In the genomic region with DNA sequence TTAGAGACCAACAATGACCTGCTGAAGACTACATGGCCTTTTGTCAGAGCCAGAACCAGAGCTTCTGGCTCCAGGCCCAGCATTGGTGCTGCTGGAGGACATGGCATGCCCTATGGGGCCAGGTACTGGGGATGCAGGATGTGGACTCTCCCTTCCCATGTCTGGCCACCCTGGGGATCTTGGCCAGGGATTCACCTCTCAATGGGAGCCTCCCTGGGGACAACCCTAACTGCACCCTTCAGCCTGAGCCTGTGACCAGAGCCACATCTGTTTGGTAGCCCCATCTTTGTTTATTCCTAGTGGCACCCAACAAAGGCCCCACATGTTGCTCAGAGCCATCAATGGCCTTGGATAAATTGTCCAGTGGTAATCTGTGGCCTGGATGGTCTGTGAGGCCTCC, we compare ENCODE assay signal across 31 cellular contexts.
"Had no signal": no experiment of that assay in that cellular context is flagged by ENCODE, and none has a peak within 500 bp of the region (broad histone marks: within the 10 kb centered on the region; RNA-seq: fewer than 3 reads in every experiment).

No MANE protein-coding gene starts in this region.

- ATAC-seq: activated CD4-positive, CD25-positive, alpha-beta regulatory T cell treated with anti-CD3 and anti-CD28 coated beads, Interleukin-2, amount 50 U/mL, for 24 hours; activated CD8-positive, alpha-beta T cell treated with anti-CD3 and anti-CD28 coated beads for 36 hours; activated naive CD8-positive, alpha-beta T cell treated with anti-CD3 and anti-CD28 coated beads, Interleukin-2, amount 50 U/mL, for 24 hours; activated T-cell treated with anti-CD3 and anti-CD28 coated beads, Interleukin-2, amount 50 U/mL, for 4 hours; activated T-helper 17 cell treated with anti-CD3 and anti-CD28 coated beads, Interleukin-2, amount 50 U/mL, for 72 hours; esophagus mucosa; T-cell had no signal

- DNase-seq: activated B cell treated with CpG ODN at 0.5 μM for 24 hours; activated CD4-positive, alpha-beta T cell treated with anti-CD3 and anti-CD28 coated beads for 48 hours; activated CD4-positive, alpha-beta T cell treated with anti-CD3 and anti-CD28 coated beads, Interleukin-2, amount 50 U/mL, for 1 hour; activated CD4-positive, alpha-beta T cell treated with anti-CD3 and anti-CD28 coated beads, Interleukin-2, amount 50 U/mL, for 48 hours; activated CD8-positive, alpha-beta memory T cell treated with anti-CD3 and anti-CD28 coated beads for 24 hours; activated CD8-positive, alpha-beta T cell treated with anti-CD3 and anti-CD28 coated beads for 36 hours; activated effector memory CD4-positive, alpha-beta T cell treated with Interleukin-2 at 50 U/mL for 16 hours; activated gamma-delta T cell treated with Interleukin-2 at 50 U/mL for 16 hours; activated naive CD4-positive, alpha-beta T cell treated with anti-CD3 and anti-CD28 coated beads, Interleukin-2, amount 50 U/mL, for 16 hours; activated naive CD4-positive, alpha-beta T cell treated with Interleukin-2 at 50 U/mL for 16 hours; activated naive CD8-positive, alpha-beta T cell treated with anti-CD3 and anti-CD28 coated beads, Interleukin-2, amount 50 U/mL, for 24 hours; activated T-cell treated with anti-CD3 and anti-CD28 coated beads, Interleukin-2, amount 50 U/mL, for 4 hours; adrenal gland; amygdala; central memory CD4-positive, alpha-beta T cell; cerebellar nuclear complex; colonic mucosa; effector CD8-positive, alpha-beta T cell; foreskin fibroblast; head of caudate nucleus; T-cell; T1000; WERI-Rb-1 had no signal

- H3K9me3 Mint-ChIP-seq: activated B cell treated with CpG ODN at 0.5 μM for 24 hours; activated T-cell treated with anti-CD3 and anti-CD28 coated beads, Interleukin-2, amount 50 U/mL, for 4 hours; activated T-helper 17 cell treated with anti-CD3 and anti-CD28 coated beads, Interleukin-2, amount 50 U/mL, for 72 hours; T-cell had no signal

- H3K4me3 Mint-ChIP-seq: activated CD8-positive, alpha-beta T cell treated with anti-CD3 and anti-CD28 coated beads for 36 hours; activated naive CD8-positive, alpha-beta T cell treated with anti-CD3 and anti-CD28 coated beads, Interleukin-2, amount 50 U/mL, for 24 hours; activated T-cell treated with anti-CD3 and anti-CD28 coated beads, Interleukin-2, amount 50 U/mL, for 4 hours; T-helper 1 cell treated with Interleukin-12 subunit alpha and Interleukin-12 subunit beta and Interleukin-4 antibody, amounts not matched to agents 30 μg/mL and 1 μg/mL, for 36 hours; T-helper 2 cell treated with Interferon-gamma antibody and Interleukin-4, amounts not matched to agents 5 μg/mL and 100 μg/mL, for 36 hours had no signal

- H3K9me3 ChIP-seq: adrenal gland, colonic mucosa had no signal

- H3K4me3 ChIP-seq: cardiac muscle cell, colonic mucosa had no signal

- H3K27ac ChIP-seq: adrenal gland, breast epithelium, cardiac muscle cell, colonic mucosa, WERI-Rb-1 had no signal

- H3K27ac Mint-ChIP-seq: activated B cell treated with CpG ODN at 0.5 μM for 24 hours; activated CD8-positive, alpha-beta T cell treated with anti-CD3 and anti-CD28 coated beads for 36 hours; activated naive CD8-positive, alpha-beta T cell; activated naive CD8-positive, alpha-beta T cell treated with anti-CD3 and anti-CD28 coated beads, Interleukin-2, amount 50 U/mL, for 24 hours; activated T-helper 17 cell treated with anti-CD3 and anti-CD28 coated beads, Interleukin-2, amount 50 U/mL, for 72 hours; T-cell; T-helper 1 cell treated with Interleukin-12 subunit alpha and Interleukin-12 subunit beta and Interleukin-4 antibody, amounts not matched to agents 30 μg/mL and 1 μg/mL, for 36 hours; T-helper 2 cell treated with Interferon-gamma antibody and Interleukin-4, amounts not matched to agents 5 μg/mL and 100 μg/mL, for 36 hours had no signal

- H3K36me3 ChIP-seq: adrenal gland, breast epithelium, colonic mucosa had no signal

- H3K36me3 Mint-ChIP-seq: T-cell had no signal
